Comparison of ENCODE assay signal across 9 cellular contexts in the genomic region with DNA sequence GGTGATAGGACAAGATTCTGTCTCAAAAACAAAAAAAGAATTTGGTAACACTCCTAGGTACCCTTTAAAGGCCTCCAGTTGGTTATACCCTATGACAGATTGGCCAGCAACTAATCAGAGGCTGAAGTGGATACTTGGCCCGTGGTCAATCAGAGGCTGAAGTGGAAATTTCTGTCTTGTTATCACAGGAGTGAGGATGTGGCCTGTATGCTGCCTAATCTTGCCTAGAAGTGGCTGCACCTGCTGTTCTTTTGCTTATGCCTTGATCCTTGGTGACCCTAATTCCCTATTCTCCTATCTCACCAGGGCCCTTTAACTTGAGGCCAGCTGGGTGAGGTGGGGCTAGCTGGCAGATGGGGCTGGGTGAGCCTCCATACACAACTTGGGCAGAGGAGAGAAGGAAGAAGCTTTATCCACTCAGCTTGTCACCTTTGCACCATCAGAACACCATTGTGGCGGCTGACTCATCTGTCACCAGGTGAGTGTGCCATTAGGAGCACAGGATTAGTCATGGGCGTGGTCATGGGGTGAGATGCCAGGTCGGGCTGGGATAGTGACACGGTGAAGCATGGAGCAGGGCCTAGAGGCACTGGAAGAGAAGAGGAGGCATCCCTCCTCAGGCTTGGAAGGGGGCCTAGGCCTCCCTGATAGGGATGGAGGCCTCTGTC. TPM values are rescaled to one million over a fixed set of nuclear protein-coding genes. Genes with fewer than 3 reads are reported as not detected.
DNase-seq lines count a peak whose midpoint lies in the region; ATAC-seq and TF ChIP-seq lines count a peak whose summit lies in the region.
"Had no signal": no experiment of that assay in that cellular context is flagged by ENCODE, and none has a peak within 500 bp of the region (broad histone marks: within the 10 kb centered on the region; RNA-seq: fewer than 3 reads in every experiment).

No MANE protein-coding gene starts in this region.

- peaks cover 0 to 21% (median 0%) of the 10 kb centered on the region in 3 experiments for H3K27me3 ChIP-seq in neuronal stem cell (ENCODE audit: control insufficient read depth in 3 of 3, insufficient read depth in 3 of 3, low read depth in 1 of 3, low read length in 3 of 3)
- H3K27me3 ChIP-seq in MM.1S (replicated peaks; ENCODE audit: insufficient read depth, low read length) = no peaks in the 10 kb centered on the region

- H3K79me1 ChIP-seq in neuronal stem cell (ENCODE audit: low read depth, low read length) = no peaks in the 10 kb centered on the region

- peak overlapping the region; percentile 95 for H3K27ac ChIP-seq in C4-2B
- H3K27ac ChIP-seq in neuronal stem cell (replicated peaks; ENCODE audit: low read length) = no peak overlapping the region
- H3K27ac ChIP-seq in MM.1S (ENCODE audit: low read length) = no peak overlapping the region
- no peak overlapping the region for H3K27ac ChIP-seq in caudate nucleus (ENCODE audit: low read depth, low read length)

- TF ChIP-seq CTCF in C4-2B (conservative IDR thresholded peaks at IDR 0.05) (no peak), MM.1S (IDR thresholded peaks at IDR 0.05; ENCODE audit: low read length) (no peak)

- H3K4me3 ChIP-seq in neuronal stem cell (ENCODE audit: low read length in 2 of 2) = no peak overlapping the region
- H3K4me3 ChIP-seq in MM.1S (ENCODE audit: low read length) = no peak overlapping the region

- H3K18ac ChIP-seq in neuronal stem cell (ENCODE audit: low read length) = no peak overlapping the region

- H2AK5ac ChIP-seq in neuronal stem cell (ENCODE audit: low read depth, low read length) = no peak overlapping the region

- no peak overlapping the region for H2BK15ac ChIP-seq in neuronal stem cell (ENCODE audit: low read length)

- no peak overlapping the region for H2BK12ac ChIP-seq in neuronal stem cell (ENCODE audit: low read length)

- WGBS in neuronal stem cell (ENCODE audit: extremely low coverage in 2 of 2, insufficient read length in 2 of 2, insufficient replicate concordance in 1 of 2), 2 donors = no CpG with 5 or more reads among the region's 5 CpGs

- H2AFZ ChIP-seq in neuronal stem cell (ENCODE audit: low read length) (no peak overlapping the region), MM.1S (ENCODE audit: low read length) (no peak overlapping the region)

- H3K9ac ChIP-seq in neuronal stem cell (ENCODE audit: low read depth, low read length, poor library complexity) (no peak overlapping the region), MM.1S (ENCODE audit: low read length) (no peak overlapping the region)

- peaks cover 14% of the 10 kb centered on the region for H3K4me1 Mint-ChIP-seq in activated naive CD4-positive, alpha-beta T cell treated with anti-CD3 and anti-CD28 coated beads, Interleukin-2, amount 50 U/mL, for 24 hours

- no peak overlapping the region for H3K14ac ChIP-seq in neuronal stem cell (ENCODE audit: low read length)

- no peak for ATAC-seq in HG03354 (IDR thresholded peaks at IDR 0.05; ENCODE audit: poor library complexity, severe bottlenecking, unreplicated experiment)

- no peak overlapping the region for H4K8ac ChIP-seq in neuronal stem cell (ENCODE audit: low read depth, low read length)

- DNase-seq in M059J (ENCODE audit: low read depth) (peak; percentile 74), neuronal stem cell (ENCODE audit: low spot score) (no peak), NCI-H1417 treated with DMSO at 0.1 percent for 48 hours (lab: John Stamatoyannopoulos, UW) (no peak), MM.1S (no peak), caudate nucleus (lab: John Stamatoyannopoulos, UW) (no peak)
- DNase-seq: DMS153 had no signal

- no peak overlapping the region for H3K23ac ChIP-seq in neuronal stem cell (ENCODE audit: low read depth, low read length, poor library complexity)

- H3F3A ChIP-seq in MM.1S (ENCODE audit: insufficient read depth, low read length) = peaks cover 38% of the 10 kb centered on the region

- peaks cover 3% of the 10 kb centered on the region for H3K27me3 Mint-ChIP-seq in activated naive CD4-positive, alpha-beta T cell treated with anti-CD3 and anti-CD28 coated beads, Interleukin-2, amount 50 U/mL, for 24 hours

- no peak overlapping the region for H3K4me2 ChIP-seq in neuronal stem cell (ENCODE audit: insufficient read depth, low read length, poor library complexity, severe bottlenecking)
- no peak overlapping the region for H3K4me2 ChIP-seq in MM.1S (ENCODE audit: low read depth, low read length)

- no peaks in the 10 kb centered on the region for H3K79me2 ChIP-seq in MM.1S (ENCODE audit: low read length)

- H3K9me3 ChIP-seq in neuronal stem cell (replicated peaks in 1 of 2; ENCODE audit: control insufficient read depth in 2 of 2, insufficient read depth in 1 of 2, low read depth in 1 of 2, low read length in 2 of 2) = peaks cover 0 to 6% of the 10 kb centered on the region in 2 donors
- H3K9me3 ChIP-seq in MM.1S (replicated peaks; ENCODE audit: insufficient read depth, low read length) = no peaks in the 10 kb centered on the region

- H4K91ac ChIP-seq in neuronal stem cell (ENCODE audit: low read depth, low read length, poor library complexity) = no peak overlapping the region

- no peak overlapping the region for H2BK120ac ChIP-seq in neuronal stem cell (ENCODE audit: low read depth, low read length)

- no peaks in the 10 kb centered on the region for H3K36me3 Mint-ChIP-seq in activated naive CD4-positive, alpha-beta T cell treated with anti-CD3 and anti-CD28 coated beads, Interleukin-2, amount 50 U/mL, for 24 hours

- H3K36me3 ChIP-seq in neuronal stem cell (replicated peaks in 1 of 2; ENCODE audit: control insufficient read depth in 2 of 2, insufficient read depth in 2 of 2, low read length in 2 of 2) = no peaks in the 10 kb centered on the region
- H3K36me3 ChIP-seq in MM.1S (replicated peaks; ENCODE audit: insufficient read depth, low read length) = no peaks in the 10 kb centered on the region

- H3K4me1 ChIP-seq in neuronal stem cell (ENCODE audit: control insufficient read depth in 2 of 2, insufficient read depth in 1 of 2, low read depth in 1 of 2, low read length in 2 of 2) = peaks cover 0 to 5% of the 10 kb centered on the region in 2 donors
- H3K4me1 ChIP-seq in MM.1S (ENCODE audit: low read length) = peaks cover 43% of the 10 kb centered on the region

- peak overlapping the region; percentile 29 for H2BK5ac ChIP-seq in neuronal stem cell (ENCODE audit: low read length)

- H3K4me3 Mint-ChIP-seq in activated naive CD4-positive, alpha-beta T cell treated with anti-CD3 and anti-CD28 coated beads, Interleukin-2, amount 50 U/mL, for 24 hours = no peak overlapping the region

- peak overlapping the region; percentile 20 for H3K27ac Mint-ChIP-seq in activated naive CD4-positive, alpha-beta T cell treated with anti-CD3 and anti-CD28 coated beads, Interleukin-2, amount 50 U/mL, for 24 hours

- H3K9me2 ChIP-seq in MM.1S (replicated peaks; ENCODE audit: insufficient read depth, low read length) = no peaks in the 10 kb centered on the region

- no peaks in the 10 kb centered on the region for H4K20me1 ChIP-seq in MM.1S (ENCODE audit: insufficient read depth, low read length)

- peak overlapping the region; percentile 6 for H3K4ac ChIP-seq in neuronal stem cell (ENCODE audit: low read length)

- no peaks in the 10 kb centered on the region for H3K9me3 Mint-ChIP-seq in activated naive CD4-positive, alpha-beta T cell treated with anti-CD3 and anti-CD28 coated beads, Interleukin-2, amount 50 U/mL, for 24 hours

RNA-seq across cellular contexts. Expression of a gene that starts 41.5 kb away (rescaled TPM):
- total RNA-seq in M059J (2014; rRNA removed; shearing (Covaris generic)) = 33.9 and 90.3 TPM in 2 replicates
- polyA plus RNA-seq in neuronal stem cell (2013, experiment 1 of 2) = 12.5 TPM
- 12.4 TPM for polyA plus RNA-seq in neuronal stem cell (2013, experiment 2 of 2)

RNA-seq across cellular contexts. Expression of a gene that starts 57.5 kb away (rescaled TPM):
- total RNA-seq in M059J (2014; rRNA removed; shearing (Covaris generic)) = 29.2 and 40.6 TPM in 2 replicates
- polyA plus RNA-seq in neuronal stem cell (2013, experiment 1 of 2) = 11.7 TPM
- 11.9 TPM for polyA plus RNA-seq in neuronal stem cell (2013, experiment 2 of 2)
